10 cellular contexts compared by ENCODE assay signal in genomic region chr13:40490086-40490723, GRCh38.
A peak's percentile ranks its signal among the peaks of the same experiment; 100 is the strongest.
DNase-seq lines count a peak whose midpoint lies in the region; ATAC-seq and TF ChIP-seq lines count a peak whose summit lies in the region.
"Had no signal": no experiment of that assay in that cellular context is flagged by ENCODE, and none has a peak within 500 bp of the region (broad histone marks: within the 10 kb centered on the region; RNA-seq: fewer than 3 reads in every experiment).

No MANE protein-coding gene starts in this region.

- H3K4me1 Mint-ChIP-seq in activated naive CD4-positive, alpha-beta T cell treated with anti-CD3 and anti-CD28 coated beads, Interleukin-2, amount 10 ng/mL, durations not matched to agents 7 days and 5 days = peaks cover 83% of the 10 kb centered on the region

- peaks cover 0 to 1% (median 0%) of the 10 kb centered on the region in 4 donors for H3K4me1 ChIP-seq in Peyer's patch

- H3K36me3 ChIP-seq in Peyer's patch = no peaks in the 10 kb centered on the region

- H3K27me3 Mint-ChIP-seq in activated naive CD4-positive, alpha-beta T cell treated with anti-CD3 and anti-CD28 coated beads, Interleukin-2, amount 10 ng/mL, durations not matched to agents 7 days and 5 days = no peaks in the 10 kb centered on the region

- H3K9me3 Mint-ChIP-seq in activated naive CD4-positive, alpha-beta T cell treated with anti-CD3 and anti-CD28 coated beads, Interleukin-2, amount 10 ng/mL, durations not matched to agents 7 days and 5 days = peaks cover 2% of the 10 kb centered on the region
- H3K9me3 Mint-ChIP-seq: endodermal cell had no signal

- no peak for ATAC-seq in GM18873 (IDR thresholded peaks at IDR 0.05; ENCODE audit: low FRiP score, unreplicated experiment)
- ATAC-seq: Right ventricle myocardium inferior had no signal

- H3K9me3 ChIP-seq in Peyer's patch = no peaks in the 10 kb centered on the region

- no peak overlapping the region for H3K27ac ChIP-seq in Peyer's patch

- CTCF ChIA-PET in activated naive CD4-positive, alpha-beta T cell treated with anti-CD3 and anti-CD28 coated beads, Interleukin-2, amount 10 ng/mL, durations not matched to agents 7 days and 5 days (lab: Charles Lee) = interaction anchor here (0.6 to 1.7 kb wide), 4 partner anchors 10 to 284 kb away, joined by 3 to 5 read pairs (median 4); no protein-coding TSS in a partner anchor

- TF ChIP-seq POLR2A in Peyer's patch (IDR thresholded peaks at IDR 0.05) (no peak), erythroblast (IDR thresholded peaks at IDR 0.05; ENCODE audit: low read length) (no peak)

- H3K27me3 ChIP-seq in Peyer's patch = no peaks in the 10 kb centered on the region

- peaks cover 7% of the 10 kb centered on the region for H3K36me3 Mint-ChIP-seq in activated naive CD4-positive, alpha-beta T cell treated with anti-CD3 and anti-CD28 coated beads, Interleukin-2, amount 10 ng/mL, durations not matched to agents 7 days and 5 days

- peak overlapping the region; percentile 79 for H3K27ac Mint-ChIP-seq in activated naive CD4-positive, alpha-beta T cell treated with anti-CD3 and anti-CD28 coated beads, Interleukin-2, amount 10 ng/mL, durations not matched to agents 7 days and 5 days
- H3K27ac Mint-ChIP-seq: endodermal cell had no signal

- H3K4me3 ChIP-seq in Peyer's patch = no peak overlapping the region

- no peak for TF ChIP-seq CTCF in Peyer's patch (IDR thresholded peaks at IDR 0.05)

- DNase-seq in LoVo (ENCODE audit: low spot score) (peak; percentile 83), Peyer's patch (peak in 2 of 3 donors; percentile 47 to 70), erythroblast (lab: John Stamatoyannopoulos, UW) (no peak), retina (no peak), middle frontal gyrus (ENCODE audit: extremely low spot score, low spot score) (no peak)
- peak; percentile 67 for DNase-seq in activated naive CD4-positive, alpha-beta T cell treated with anti-CD3 and anti-CD28 coated beads, Interleukin-2, amount 10 ng/mL, durations not matched to agents 7 days and 5 days
- DNase-seq in stimulated activated CD4-positive, alpha-beta T cell treated with anti-CD3 and anti-CD28 coated beads, Interleukin-15, amount 100 ng/mL, for 24 hours = peak; percentile 63
- DNase-seq: endodermal cell had no signal

- H3K4me3 Mint-ChIP-seq in activated naive CD4-positive, alpha-beta T cell treated with anti-CD3 and anti-CD28 coated beads, Interleukin-2, amount 10 ng/mL, durations not matched to agents 7 days and 5 days = peak overlapping the region; percentile 36
- H3K4me3 Mint-ChIP-seq: endodermal cell had no signal

Comparison
In these comparisons a context has a peak if more than half of its experiments do, and no peak if none do; other contexts are left out.
1. DNase-seq: peak in LoVo (single experiment), Peyer's patch (2 of 3), activated naive CD4-positive, alpha-beta T cell treated with anti-CD3 and anti-CD28 coated beads, Interleukin-2, amount 10 ng/mL, durations not matched to agents 7 days and 5 days (single experiment) and stimulated activated CD4-positive, alpha-beta T cell treated with anti-CD3 and anti-CD28 coated beads, Interleukin-15, amount 100 ng/mL, for 24 hours (single experiment); none in erythroblast (0 of 2), retina (single experiment) and middle frontal gyrus (single experiment).